1 cellular context compared by ENCODE assay signal in the genomic region with DNA sequence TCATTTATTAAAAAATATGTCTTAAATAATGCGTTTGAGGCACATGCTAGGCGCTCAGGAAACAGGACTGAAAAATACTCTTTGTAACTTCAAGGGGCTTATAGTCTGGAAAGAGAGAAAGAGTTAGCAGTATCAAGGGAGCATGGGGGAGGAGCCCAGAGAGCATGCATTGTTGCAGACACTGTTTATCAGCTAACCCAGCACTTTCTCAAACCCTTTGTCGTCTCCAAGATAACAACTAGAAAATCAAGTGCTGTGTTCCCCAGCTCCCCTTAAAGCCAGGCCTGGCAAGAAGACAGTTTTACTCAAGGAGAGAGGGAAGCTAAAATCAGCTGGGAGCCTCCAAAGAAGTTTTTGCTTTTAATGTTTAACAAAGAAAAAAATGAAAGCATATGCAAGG.
A peak's percentile ranks its signal among the peaks of the same experiment; 100 is the strongest.
TF ChIP-seq lines count a peak whose summit lies in the region.

No MANE protein-coding gene starts in this region.

TF ChIP-seq in K562, 482 proteins besides CTCF, POLR2A, EP300 and RAD21 (continued from another document):
- TF ChIP-seq SMARCA4 (IDR thresholded peaks at IDR 0.05) (peak; percentile 31; the same call in 1 of the 2 replicates), KLF16 (IDR thresholded peaks at IDR 0.05) (peak; percentile 30; the same call in 1 of the 2 replicates), BRF2 (IDR thresholded peaks at IDR 0.05; ENCODE audit: borderline replicate concordance, insufficient read depth, insufficient read length) (no peak), JUND (IDR thresholded peaks at IDR 0.05; ENCODE audit: borderline replicate concordance, low read depth, low read length) (0 out of 2 replicates have a peak, but pooled peaks have one; percentile 10), JUND (tag; IDR thresholded peaks at IDR 0.05; ENCODE audit: borderline replicate concordance, low read depth, low read length) (no peak), ZMIZ1 (IDR thresholded peaks at IDR 0.05; ENCODE audit: low read depth in 2 of 2, low read length in 2 of 2) (no peak)
